ENCODE assay signal across 8 cellular contexts in genomic region chr5:176619203-176619568, GRCh38. TPM values are rescaled to one million over a fixed set of nuclear protein-coding genes. Genes with fewer than 3 reads are reported as not detected.
DNase-seq lines count a peak whose midpoint lies in the region; ATAC-seq and TF ChIP-seq lines count a peak whose summit lies in the region.

No MANE protein-coding gene starts in this region.

- H3K27ac Mint-ChIP-seq in H9, result no peak overlapping the region

- H3K36me3 ChIP-seq in Peyer's patch (no peaks in the 10 kb centered on the region), psoas muscle (ENCODE audit: insufficient read depth in 1 of 2, low read depth in 1 of 2) (no peaks in the 10 kb centered on the region)

- H3K4ac ChIP-seq in H9 (ENCODE audit: low read depth, low read length), result no peak overlapping the region

- H3K9me3 Mint-ChIP-seq in H9, result no peaks in the 10 kb centered on the region

- H3K27ac ChIP-seq in H9 (ENCODE audit: insufficient read length, low read depth, low read length) (no peak overlapping the region), Peyer's patch (no peak overlapping the region), psoas muscle (no peak overlapping the region)

- H4K91ac ChIP-seq in H9 (ENCODE audit: insufficient read length, low read depth, low read length), result no peak overlapping the region

- peak; percentile 78 to 92 (median 89) for ATAC-seq in psoas muscle

- H3K79me2 ChIP-seq in H9 (ENCODE audit: insufficient read depth, low read length), result no peaks in the 10 kb centered on the region

- TF ChIP-seq POLR2A in Peyer's patch (IDR thresholded peaks at IDR 0.05), result no peak

- H2BK5ac ChIP-seq in H9 (ENCODE audit: insufficient read length, low read length), result no peak overlapping the region

- H3K27me3 Mint-ChIP-seq in H9 (ENCODE audit: low read depth), result peaks cover 80% of the 10 kb centered on the region

- WGBS in H9 (ENCODE audit: extremely low coverage, insufficient read length, low lambda C conversion rate), result no CpG with 5 or more reads among the region's 31 CpGs
- WGBS in psoas muscle, 3 donors, result 2 to 5% (median 3%) methylated on average over 23 to 31 of the region's 31 CpGs

- no peak overlapping the region for H3K9ac ChIP-seq in H9 (ENCODE audit: extremely low read depth, insufficient read length, low read length)

- H3T11ph ChIP-seq in H9 (ENCODE audit: low read length), result no peak overlapping the region

- DNase-seq in DMS79 treated with DMSO at 0.1 percent for 48 hours (lab: John Stamatoyannopoulos, UW) (peak; percentile 28), H9 (peak; percentile 98), Peyer's patch (peak; percentile 62 to 78 (median 70)), activated gamma-delta T cell treated with Interleukin-2 at 50 U/mL for 16 hours (peak; percentile 60), germinal center (ENCODE audit: low spot score) (peak; percentile 91), psoas muscle (peak; percentile 75 to 89), NCI-H2029 (lab: John Stamatoyannopoulos, UW) (no peak), NCI-H1105 (lab: John Stamatoyannopoulos, UW) (no peak)

- peak; percentile 65 for TF ChIP-seq CTCF in H9 (conservative IDR thresholded peaks at IDR 0.05)
- TF ChIP-seq CTCF in Peyer's patch (IDR thresholded peaks at IDR 0.05), result peak in 2 of 6 experiments; percentile 6 to 7
- TF ChIP-seq CTCF in psoas muscle (IDR thresholded peaks at IDR 0.05), result peak; percentile 14

- no peak overlapping the region for H2BK15ac ChIP-seq in H9 (ENCODE audit: low read depth, low read length)

- H2BK120ac ChIP-seq in H9 (ENCODE audit: low read depth, low read length, poor library complexity, severe bottlenecking), result no peak overlapping the region

- H3K4me3 ChIP-seq in Peyer's patch (peak overlapping the region in 2 of 4 donors; percentile 7 to 12), psoas muscle (peak overlapping the region; percentile 40)

- H3K36me3 Mint-ChIP-seq in H9 (ENCODE audit: insufficient read depth in 1 of 3, low read depth in 3 of 3), result no peaks in the 10 kb centered on the region

- H4K5ac ChIP-seq in H9 (ENCODE audit: insufficient read length, low read depth, low read length), result no peak overlapping the region

- no peak overlapping the region for H3K18ac ChIP-seq in H9 (ENCODE audit: insufficient read length, low read depth, low read length)

- no peak overlapping the region for H4K8ac ChIP-seq in H9 (replicated peaks; ENCODE audit: insufficient read length, low read depth, low read length)

- no peak overlapping the region for H2BK20ac ChIP-seq in H9 (ENCODE audit: low read depth, low read length, poor library complexity, severe bottlenecking)

- H3K14ac ChIP-seq in H9 (ENCODE audit: insufficient read depth, low read length), result no peak overlapping the region

- H3K4me1 ChIP-seq in H9 (ENCODE audit: insufficient read depth, low read length), result no peaks in the 10 kb centered on the region
- H3K4me1 ChIP-seq in Peyer's patch, result peaks cover 0 to 22% (median 8%) of the 10 kb centered on the region in 4 donors
- H3K4me1 ChIP-seq in psoas muscle, result peaks cover 24% of the 10 kb centered on the region

- H3K9me3 ChIP-seq in H9 (ENCODE audit: control insufficient read depth, low read depth, low read length) (no peaks in the 10 kb centered on the region), Peyer's patch (no peaks in the 10 kb centered on the region), psoas muscle (no peaks in the 10 kb centered on the region)

- H3K56ac ChIP-seq in H9 (ENCODE audit: insufficient read length, low read depth, low read length), result no peak overlapping the region

- H3K79me1 ChIP-seq in H9 (ENCODE audit: insufficient read depth, low read depth, low read length, poor library complexity, severe bottlenecking), result no peaks in the 10 kb centered on the region

- H2AFZ ChIP-seq in H9 (ENCODE audit: low read length), result no peak overlapping the region

- H3K4me3 Mint-ChIP-seq in H9, result peak overlapping the region; percentile 10 to 78; a peak in 3 of 5 replicates

- H3K4me2 ChIP-seq in H9 (ENCODE audit: insufficient read depth, insufficient read length, low read length), result peak overlapping the region; percentile 59

- H3K4me1 Mint-ChIP-seq in H9, result peaks cover 6 to 25% of the 10 kb centered on the region in 2 experiments; a peak in 3 of 4 replicates

- H2AK5ac ChIP-seq in H9 (ENCODE audit: insufficient read length, low read length), result no peak overlapping the region

- no peak overlapping the region for H3K23ac ChIP-seq in H9 (ENCODE audit: insufficient read length, low read depth, low read length)

- no peaks in the 10 kb centered on the region for H4K20me1 ChIP-seq in H9 (ENCODE audit: control insufficient read depth, insufficient read depth, insufficient read length)

- intact Hi-C loops in psoas muscle (cut with DNase I), result no loop called here

- peaks cover 6% of the 10 kb centered on the region for H3K23me2 ChIP-seq in H9 (ENCODE audit: insufficient read length, low read depth, low read length, poor library complexity, severe bottlenecking)

- H2BK12ac ChIP-seq in H9 (ENCODE audit: insufficient read length, low read depth, low read length), result no peak overlapping the region

- H3K27me3 ChIP-seq in H9 (ENCODE audit: insufficient read depth, low read length) (peaks cover 2% of the 10 kb centered on the region; the same call in 1 of the 2 replicates), Peyer's patch (peaks cover 0 to 32% of the 10 kb centered on the region in 2 donors), psoas muscle (ENCODE audit: insufficient read depth in 3 of 3, low read length in 2 of 3) (peaks cover 0 to 54% (median 15%) of the 10 kb centered on the region in 3 donors)

RNA-seq across cellular contexts. Expression of gene GPRIN1, which starts 9.2 kb away (rescaled TPM):
- total RNA-seq in H9 (2021), result 10.8 and 12.1 TPM in 2 replicates
- total RNA-seq in Peyer's patch, result 1 to 10 TPM in 2 of 4 donors, under 1 TPM in 2; 0.83 to 1.9 (median 1.2) TPM
- total RNA-seq in psoas muscle, result under 1 TPM; 0.21 to 0.71 (median 0.37) TPM
- 1 to 10 TPM in 1 of 3 donors, under 1 TPM in 2; 0.18 to 1.2 (median 0.23) TPM for polyA plus RNA-seq in psoas muscle

RNA-seq across cellular contexts. Expression of gene SNCB, which starts 11.1 kb away (rescaled TPM):
- total RNA-seq in H9 (2021) (3.5 and 4.2 TPM in 2 replicates), Peyer's patch (not detected), psoas muscle (1 to 10 TPM in 1 of 4 donors, under 1 TPM in 3; 0.32 to 1.2 (median 0.78) TPM)
- under 1 TPM; 0.34 to 0.42 (median 0.38) TPM for polyA plus RNA-seq in psoas muscle

RNA-seq across cellular contexts. Expression of gene EIF4E1B, which starts 11.3 kb away (rescaled TPM):
- 1.3 and 1.8 TPM in 2 replicates for total RNA-seq in H9 (2021)
- total RNA-seq in Peyer's patch, result not detected
- total RNA-seq in psoas muscle, result not detected
- under 1 TPM in 2 of 3 donors, not detected in 1; 0.04 to 0.62 TPM for polyA plus RNA-seq in psoas muscle

RNA-seq across cellular contexts. Expression of gene TSPAN17, which starts 28.1 kb away (rescaled TPM):
- total RNA-seq in H9 (2021) (46.8 and 51.9 TPM in 2 replicates), Peyer's patch (10 to 100 TPM; 25.4 to 33.8 (median 28.7) TPM), psoas muscle (10 to 100 TPM; 22.5 to 31.2 (median 28.2) TPM)
- polyA plus RNA-seq in psoas muscle, result 10 to 100 TPM; 24.1 to 51.9 (median 25.8) TPM

Comparison
In these comparisons a context has a peak if more than half of its experiments do, and no peak if none do; other contexts are left out.
1. DNase-seq: peak in DMS79 treated with DMSO at 0.1 percent for 48 hours (single experiment), H9 (single experiment), Peyer's patch (3 of 3), activated gamma-delta T cell treated with Interleukin-2 at 50 U/mL for 16 hours (single experiment), germinal center (single experiment) and psoas muscle (2 of 2); none in NCI-H2029 (single experiment) and NCI-H1105 (single experiment).